Comparison of ENCODE assay signal across 20 cellular contexts in genomic region chr7:34488766-34489165, GRCh38.
A peak's percentile ranks its signal among the peaks of the same experiment; 100 is the strongest.
DNase-seq lines count a peak whose midpoint lies in the region; ATAC-seq and TF ChIP-seq lines count a peak whose summit lies in the region.
"Had no signal": no experiment of that assay in that cellular context is flagged by ENCODE, and none has a peak within 500 bp of the region (broad histone marks: within the 10 kb centered on the region; RNA-seq: fewer than 3 reads in every experiment).

No MANE protein-coding gene starts in this region.

- H3K27me3 ChIP-seq in mesendoderm (ENCODE audit: insufficient read depth, low read length, poor library complexity) (no peaks in the 10 kb centered on the region), BE2C (no peaks in the 10 kb centered on the region)
- H3K27me3 ChIP-seq: BLaER1 treated with 17β-estradiol and CSF1 and Interleukin-3, amounts not matched to agents 10 nM and 100 nM had no signal

- no peak overlapping the region for H3K9ac ChIP-seq in mesendoderm (ENCODE audit: low read length)
- H3K9ac ChIP-seq: BLaER1 treated with 17β-estradiol and CSF1 and Interleukin-3, amounts not matched to agents 10 nM and 100 nM; GM23248 had no signal

- TF ChIP-seq CTCF in choroid plexus epithelial cell (conservative IDR thresholded peaks at IDR 0.05; ENCODE audit: low read depth, low read length) (no peak), BE2C (IDR thresholded peaks at IDR 0.05; ENCODE audit: low read depth, low read length) (no peak)

- H2BK5ac ChIP-seq in mesendoderm (ENCODE audit: low read length), result no peak overlapping the region

- no peak overlapping the region for H4K5ac ChIP-seq in mesendoderm (ENCODE audit: low read length)

- no peak overlapping the region for H3K18ac ChIP-seq in mesendoderm (ENCODE audit: low read length)

- WGBS in mesendoderm (ENCODE audit: extremely low coverage, insufficient coverage, low lambda C conversion rate), result no CpG with 5 or more reads among the region's 4 CpGs

- DNase-seq in DMS 273 treated with DMSO at 0.1 percent for 48 hours (lab: John Stamatoyannopoulos, UW) (peak; percentile 5), NCI-H1436 (lab: John Stamatoyannopoulos, UW) (peak; percentile 17), choroid plexus epithelial cell (ENCODE audit: low read depth) (peak; percentile 6), mesendoderm (peak; percentile 81), foreskin melanocyte (no peak), NCI-H1694 (lab: John Stamatoyannopoulos, UW) (no peak), BE2C (no peak)
- DNase-seq: Calu3; CD4-positive, alpha-beta T cell; DMS153; DMS79 treated with DMSO at 0.1 percent for 48 hours; EL; GM23248; HCEC 1CT; HFFc6 had no signal

- no peak overlapping the region for H3K27ac ChIP-seq in mesendoderm (ENCODE audit: low read depth, low read length)
- H3K27ac ChIP-seq: A549; BLaER1 treated with 17β-estradiol and CSF1 and Interleukin-3, amounts not matched to agents 10 nM and 100 nM; GM23248; HL-60 had no signal

- H3K4me3 ChIP-seq in choroid plexus epithelial cell (ENCODE audit: low read depth, low read length) (no peak overlapping the region), mesendoderm (ENCODE audit: low read length) (no peak overlapping the region), BE2C (ENCODE audit: low read depth, low read length) (no peak overlapping the region)
- H3K4me3 ChIP-seq: A549; BLaER1 treated with 17β-estradiol and CSF1 and Interleukin-3, amounts not matched to agents 10 nM and 100 nM; GM23248; K562 had no signal

- no peak overlapping the region for H3K4ac ChIP-seq in mesendoderm (ENCODE audit: low read depth, low read length)

- no peak overlapping the region for H4K8ac ChIP-seq in mesendoderm (ENCODE audit: low read depth, low read length)

- H3K36me3 ChIP-seq in mesendoderm (ENCODE audit: control insufficient read depth, insufficient read depth, low read length) (no peaks in the 10 kb centered on the region), BE2C (no peaks in the 10 kb centered on the region)
- H3K36me3 ChIP-seq: BLaER1 treated with 17β-estradiol and CSF1 and Interleukin-3, amounts not matched to agents 10 nM and 100 nM had no signal

- H3K79me2 ChIP-seq in mesendoderm (ENCODE audit: control insufficient read depth, insufficient read depth, low read length), result no peaks in the 10 kb centered on the region

- no peaks in the 10 kb centered on the region for H3K79me1 ChIP-seq in mesendoderm (ENCODE audit: low read length)

- H2BK15ac ChIP-seq in mesendoderm (replicated peaks; ENCODE audit: low read depth), result no peak overlapping the region

- H3K4me2 ChIP-seq in mesendoderm (ENCODE audit: low read length), result no peak overlapping the region
- H3K4me2 ChIP-seq: A549; BLaER1 treated with 17β-estradiol and CSF1 and Interleukin-3, amounts not matched to agents 10 nM and 100 nM had no signal

- H2BK120ac ChIP-seq in mesendoderm (ENCODE audit: low read depth, low read length), result no peak overlapping the region

- H3K4me1 ChIP-seq in mesendoderm (ENCODE audit: control insufficient read depth, low read depth, low read length) (peaks cover 15% of the 10 kb centered on the region), BE2C (no peaks in the 10 kb centered on the region)
- H3K4me1 ChIP-seq: A549; BLaER1 treated with 17β-estradiol and CSF1 and Interleukin-3, amounts not matched to agents 10 nM and 100 nM had no signal

- no peak overlapping the region for H3K23ac ChIP-seq in mesendoderm (ENCODE audit: low read length)

- ATAC-seq in HG03196 (IDR thresholded peaks at IDR 0.05; ENCODE audit: unreplicated experiment), result no peak
- ATAC-seq: A549, K562 had no signal

- H3K56ac ChIP-seq in mesendoderm (ENCODE audit: low read length), result peak overlapping the region; percentile 54

- peak overlapping the region; percentile 97 for H2AK5ac ChIP-seq in mesendoderm (ENCODE audit: low read length)

- no peaks in the 10 kb centered on the region for H3K9me3 ChIP-seq in BE2C
- H3K9me3 ChIP-seq: A549 had no signal

Comparison
In these comparisons a context has a peak if more than half of its experiments do, and no peak if none do; other contexts are left out.
1. DNase-seq: peak in DMS 273 treated with DMSO at 0.1 percent for 48 hours (single experiment), NCI-H1436 (single experiment), choroid plexus epithelial cell (single experiment) and mesendoderm (single experiment); none in foreskin melanocyte (single experiment), NCI-H1694 (single experiment) and BE2C (single experiment).